1 cellular context compared by ENCODE assay signal in genomic region chr1:222043444-222044292, GRCh38.
TF ChIP-seq lines count a peak whose summit lies in the region.

No MANE protein-coding gene starts in this region.

TF ChIP-seq in SK-N-SH treated with all-trans-retinoic acid at 6 μM for 48 hours, 23 proteins besides CTCF, POLR2A, EP300 and RAD21 (continued from another document):
- TF ChIP-seq, protein P1, sequence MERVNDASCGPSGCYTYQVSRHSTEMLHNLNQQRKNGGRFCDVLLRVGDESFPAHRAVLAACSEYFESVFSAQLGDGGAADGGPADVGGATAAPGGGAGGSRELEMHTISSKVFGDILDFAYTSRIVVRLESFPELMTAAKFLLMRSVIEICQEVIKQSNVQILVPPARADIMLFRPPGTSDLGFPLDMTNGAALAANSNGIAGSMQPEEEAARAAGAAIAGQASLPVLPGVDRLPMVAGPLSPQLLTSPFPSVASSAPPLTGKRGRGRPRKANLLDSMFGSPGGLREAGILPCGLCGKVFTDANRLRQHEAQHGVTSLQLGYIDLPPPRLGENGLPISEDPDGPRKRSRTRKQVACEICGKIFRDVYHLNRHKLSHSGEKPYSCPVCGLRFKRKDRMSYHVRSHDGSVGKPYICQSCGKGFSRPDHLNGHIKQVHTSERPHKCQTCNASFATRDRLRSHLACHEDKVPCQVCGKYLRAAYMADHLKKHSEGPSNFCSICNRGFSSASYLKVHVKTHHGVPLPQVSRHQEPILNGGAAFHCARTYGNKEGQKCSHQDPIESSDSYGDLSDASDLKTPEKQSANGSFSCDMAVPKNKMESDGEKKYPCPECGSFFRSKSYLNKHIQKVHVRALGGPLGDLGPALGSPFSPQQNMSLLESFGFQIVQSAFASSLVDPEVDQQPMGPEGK (CRISPR knock-in tag; IDR thresholded peaks at IDR 0.05; ENCODE audit: borderline replicate concordance): peak; percentile 93
- peak; percentile 99 for TF ChIP-seq ZC3H10 (CRISPR knock-in tag; IDR thresholded peaks at IDR 0.05)
- TF ChIP-seq RARB (CRISPR knock-in tag; IDR thresholded peaks at IDR 0.05): peak; percentile 86
- peak; percentile 94 for TF ChIP-seq TOX (CRISPR knock-in tag; IDR thresholded peaks at IDR 0.05; ENCODE audit: borderline replicate concordance)
- no peak for TF ChIP-seq ZFP3 (CRISPR knock-in tag; IDR thresholded peaks at IDR 0.05)
- TF ChIP-seq, protein P2, sequence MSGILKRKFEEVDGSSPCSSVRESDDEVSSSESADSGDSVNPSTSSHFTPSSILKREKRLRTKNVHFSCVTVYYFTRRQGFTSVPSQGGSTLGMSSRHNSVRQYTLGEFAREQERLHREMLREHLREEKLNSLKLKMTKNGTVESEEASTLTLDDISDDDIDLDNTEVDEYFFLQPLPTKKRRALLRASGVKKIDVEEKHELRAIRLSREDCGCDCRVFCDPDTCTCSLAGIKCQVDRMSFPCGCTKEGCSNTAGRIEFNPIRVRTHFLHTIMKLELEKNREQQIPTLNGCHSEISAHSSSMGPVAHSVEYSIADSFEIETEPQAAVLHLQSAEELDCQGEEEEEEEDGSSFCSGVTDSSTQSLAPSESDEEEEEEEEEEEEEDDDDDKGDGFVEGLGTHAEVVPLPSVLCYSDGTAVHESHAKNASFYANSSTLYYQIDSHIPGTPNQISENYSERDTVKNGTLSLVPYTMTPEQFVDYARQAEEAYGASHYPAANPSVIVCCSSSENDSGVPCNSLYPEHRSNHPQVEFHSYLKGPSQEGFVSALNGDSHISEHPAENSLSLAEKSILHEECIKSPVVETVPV (CRISPR knock-in tag; IDR thresholded peaks at IDR 0.05): no peak; the same call in 1 of the 2 replicates
- no peak for TF ChIP-seq ESRRG (CRISPR knock-in tag; IDR thresholded peaks at IDR 0.05)
- TF ChIP-seq, protein P3, sequence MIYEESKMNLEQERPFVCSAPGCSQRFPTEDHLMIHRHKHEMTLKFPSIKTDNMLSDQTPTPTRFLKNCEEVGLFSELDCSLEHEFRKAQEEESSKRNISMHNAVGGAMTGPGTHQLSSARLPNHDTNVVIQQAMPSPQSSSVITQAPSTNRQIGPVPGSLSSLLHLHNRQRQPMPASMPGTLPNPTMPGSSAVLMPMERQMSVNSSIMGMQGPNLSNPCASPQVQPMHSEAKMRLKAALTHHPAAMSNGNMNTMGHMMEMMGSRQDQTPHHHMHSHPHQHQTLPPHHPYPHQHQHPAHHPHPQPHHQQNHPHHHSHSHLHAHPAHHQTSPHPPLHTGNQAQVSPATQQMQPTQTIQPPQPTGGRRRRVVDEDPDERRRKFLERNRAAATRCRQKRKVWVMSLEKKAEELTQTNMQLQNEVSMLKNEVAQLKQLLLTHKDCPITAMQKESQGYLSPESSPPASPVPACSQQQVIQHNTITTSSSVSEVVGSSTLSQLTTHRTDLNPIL (CRISPR knock-in tag; IDR thresholded peaks at IDR 0.05; ENCODE audit: low read depth): no peak
- TF ChIP-seq CSDC2 (CRISPR knock-in tag; IDR thresholded peaks at IDR 0.05): no peak
- peak; percentile 99 for TF ChIP-seq TCF4 (CRISPR knock-in tag; IDR thresholded peaks at IDR 0.05; ENCODE audit: borderline replicate concordance)
- TF ChIP-seq, protein P4, sequence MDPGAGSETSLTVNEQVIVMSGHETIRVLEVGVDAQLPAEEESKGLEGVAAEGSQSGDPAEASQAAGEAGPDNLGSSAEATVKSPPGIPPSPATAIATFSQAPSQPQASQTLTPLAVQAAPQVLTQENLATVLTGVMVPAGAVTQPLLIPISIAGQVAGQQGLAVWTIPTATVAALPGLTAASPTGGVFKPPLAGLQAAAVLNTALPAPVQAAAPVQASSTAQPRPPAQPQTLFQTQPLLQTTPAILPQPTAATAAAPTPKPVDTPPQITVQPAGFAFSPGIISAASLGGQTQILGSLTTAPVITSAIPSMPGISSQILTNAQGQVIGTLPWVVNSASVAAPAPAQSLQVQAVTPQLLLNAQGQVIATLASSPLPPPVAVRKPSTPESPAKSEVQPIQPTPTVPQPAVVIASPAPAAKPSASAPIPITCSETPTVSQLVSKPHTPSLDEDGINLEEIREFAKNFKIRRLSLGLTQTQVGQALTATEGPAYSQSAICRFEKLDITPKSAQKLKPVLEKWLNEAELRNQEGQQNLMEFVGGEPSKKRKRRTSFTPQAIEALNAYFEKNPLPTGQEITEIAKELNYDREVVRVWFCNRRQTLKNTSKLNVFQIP (CRISPR knock-in tag; IDR thresholded peaks at IDR 0.05; ENCODE audit: borderline replicate concordance, low read depth): peak; percentile 97
- TF ChIP-seq ZNF565 (CRISPR knock-in tag; conservative IDR thresholded peaks at IDR 0.05; ENCODE audit: low read depth): no peak
